ENCODE assay signal across 15 cellular contexts in the genomic region with DNA sequence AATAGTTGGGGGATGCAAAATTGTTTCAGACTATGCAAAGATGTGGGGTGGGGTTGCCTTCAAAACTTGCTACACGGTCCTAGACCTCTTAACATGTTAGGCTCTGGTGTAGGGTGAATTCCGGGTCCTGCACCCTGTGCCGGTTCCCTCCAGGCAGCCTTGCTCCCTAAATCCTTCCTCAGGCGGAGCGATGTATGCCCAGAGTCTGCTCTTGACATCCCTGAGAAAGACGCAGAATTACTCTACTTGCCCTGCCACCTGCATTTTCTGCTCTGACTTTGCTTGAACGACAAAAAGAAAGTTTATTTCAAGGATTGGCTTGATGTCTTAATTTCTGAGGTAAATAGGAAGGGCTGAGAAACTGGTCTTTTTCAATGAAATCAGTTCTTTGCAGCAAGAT. TPM values are rescaled to one million over a fixed set of nuclear protein-coding genes. Genes with fewer than 3 reads are reported as not detected.
DNase-seq lines count a peak whose midpoint lies in the region; ATAC-seq, FAIRE-seq and TF ChIP-seq lines count a peak whose summit lies in the region.
"Had no signal": no experiment of that assay in that cellular context is flagged by ENCODE, and none has a peak within 500 bp of the region (broad histone marks: within the 10 kb centered on the region; RNA-seq: fewer than 3 reads in every experiment).

No MANE protein-coding gene starts in this region.

- TF ChIP-seq RAD21 in SK-N-SH (IDR thresholded peaks at IDR 0.05; ENCODE audit: low read length) (no peak), H1 (IDR thresholded peaks at IDR 0.05 in 1 of 2, conservative IDR thresholded peaks at IDR 0.05 in 1 of 2; ENCODE audit: low read depth in 2 of 2, low read length in 2 of 2) (no peak)

- H3K4me1 ChIP-seq in SK-N-SH (ENCODE audit: control insufficient read depth in 1 of 2, insufficient read depth in 2 of 2, low read depth in 1 of 2, low read length in 1 of 2) (peaks cover 0 to 2% of the 10 kb centered on the region in 2 experiments; a peak in 1 of 4 replicates), HUES6 (ENCODE audit: control insufficient read depth, insufficient read depth, low read length) (peaks cover 9% of the 10 kb centered on the region), H1 (replicated peaks in 1 of 4; ENCODE audit: control insufficient read depth in 3 of 4, insufficient read depth in 4 of 4, low read length in 3 of 4) (peaks cover 0 to 3% (median 1%) of the 10 kb centered on the region in 4 experiments; a peak in 3 of 7 replicates)

- H3K4me3 ChIP-seq in SK-N-SH (ENCODE audit: low read depth in 2 of 2, low read length in 1 of 2) (no peak overlapping the region; a peak in 1 of 4 replicates), HUES6 (ENCODE audit: low read depth, low read length) (peak overlapping the region; percentile 96), H1 (ENCODE audit: extremely low read depth in 1 of 4, insufficient read depth in 2 of 4, low read depth in 3 of 4, low read length in 4 of 4) (peak overlapping the region; percentile 63 to 92 (median 74))

- peaks cover 17% of the 10 kb centered on the region for H3K27me3 ChIP-seq in SK-N-SH (ENCODE audit: insufficient read depth)
- peaks cover 52% of the 10 kb centered on the region for H3K27me3 ChIP-seq in HUES6 (ENCODE audit: control insufficient read depth, insufficient read depth, low read length)
- H3K27me3 ChIP-seq in H1 (replicated peaks in 1 of 4; ENCODE audit: control insufficient read depth in 3 of 4, extremely low read depth in 1 of 4, insufficient read depth in 3 of 4, low read length in 3 of 4) = peaks cover 4 to 32% (median 21%) of the 10 kb centered on the region in 4 experiments; a peak in 6 of 7 replicates

- no peak overlapping the region for H3K4ac ChIP-seq in H1 (replicated peaks; ENCODE audit: insufficient read length, low read depth, low read length)

- H4K91ac ChIP-seq in H1 (replicated peaks; ENCODE audit: insufficient read length, low read length) = no peak overlapping the region

- no peak for ATAC-seq in SK-N-SH treated with all-trans-retinoic acid at 6 μM for 48 hours
- ATAC-seq in GM21360 (IDR thresholded peaks at IDR 0.05; ENCODE audit: unreplicated experiment) = no peak
- ATAC-seq: left lobe of liver had no signal

- no peak overlapping the region for H2BK20ac ChIP-seq in H1 (ENCODE audit: low read length)

- peaks cover 1% of the 10 kb centered on the region for H3K36me3 Mint-ChIP-seq in osteocyte (ENCODE audit: unreplicated experiment)
- H3K36me3 Mint-ChIP-seq: CD4-positive, CD25-positive, alpha-beta regulatory T cell had no signal

- no peak for TF ChIP-seq POLR2A in H1 (IDR thresholded peaks at IDR 0.05; ENCODE audit: control extremely low read depth in 1 of 2, low read depth in 2 of 2, low read length in 2 of 2)

- DNase-seq in SK-N-SH (peak; percentile 15), H1 (ENCODE audit: low read depth in 1 of 2, low spot score in 2 of 2) (no peak), osteocyte (ENCODE audit: extremely low spot score, unreplicated experiment) (no peak), NCI-H2029 treated with DMSO at 0.1 percent for 48 hours (lab: John Stamatoyannopoulos, UW) (no peak)
- no peak for DNase-seq in effector CD8-positive, alpha-beta T cell (lab: John Stamatoyannopoulos, UW)
- DNase-seq: CD4-positive, CD25-positive, alpha-beta regulatory T cell; GDM1; NCI-H345; stimulated activated naive CD4-positive, alpha-beta T cell treated with Interleukin-2 at 50 U/mL for 16 hours had no signal

- no peak overlapping the region for H3K14ac ChIP-seq in H1 (ENCODE audit: insufficient read length)

- POLR2A ChIA-PET in SK-N-SH (lab: Yijun Ruan, JAX) = no interaction called here
- POLR2A ChIA-PET in H1 (lab: Charles Lee; ENCODE audit: partially characterized antibody) = interaction anchor here (0.6 to 1.2 kb wide), 3 partner anchors 11 to 56 kb away, joined by 3 read pairs; no protein-coding TSS in a partner anchor

- no peak overlapping the region for H2BK5ac ChIP-seq in H1 (ENCODE audit: low read depth, low read length)

- no peak overlapping the region for H2BK120ac ChIP-seq in H1 (replicated peaks; ENCODE audit: low read depth, low read length)

- peaks cover 86% of the 10 kb centered on the region for H3K27me3 Mint-ChIP-seq in osteocyte (ENCODE audit: unreplicated experiment)

- no peak for FAIRE-seq in H1 (lab: Jason Lieb, UNC)

- H2BK12ac ChIP-seq in H1 (ENCODE audit: low read depth, low read length) = no peak overlapping the region

- no peaks in the 10 kb centered on the region for H3K79me1 ChIP-seq in H1 (ENCODE audit: low read depth, low read length)

- H4K20me1 ChIP-seq in SK-N-SH (ENCODE audit: insufficient read depth) = no peaks in the 10 kb centered on the region
- H4K20me1 ChIP-seq in H1 (replicated peaks in 1 of 2; ENCODE audit: control insufficient read depth in 1 of 2, insufficient read depth in 2 of 2, low read length in 2 of 2) = no peaks in the 10 kb centered on the region

- H3K23ac ChIP-seq in H1 (ENCODE audit: insufficient read length) = no peak overlapping the region

- H3K79me2 ChIP-seq in SK-N-SH (ENCODE audit: insufficient read depth) (no peaks in the 10 kb centered on the region), H1 (ENCODE audit: control insufficient read depth in 1 of 2, insufficient read depth in 2 of 2, low read length in 2 of 2) (no peaks in the 10 kb centered on the region)

- H2AFZ ChIP-seq in SK-N-SH (ENCODE audit: low read depth) (no peak overlapping the region), H1 (ENCODE audit: low read length) (peak overlapping the region; percentile 45)

- no peak overlapping the region for H3K27ac Mint-ChIP-seq in osteocyte (ENCODE audit: unreplicated experiment)
- H3K27ac Mint-ChIP-seq: CD4-positive, CD25-positive, alpha-beta regulatory T cell; IgD-negative memory B cell had no signal

- no peaks in the 10 kb centered on the region for H3K36me3 ChIP-seq in SK-N-SH (replicated peaks in 1 of 2; ENCODE audit: control insufficient read depth in 1 of 2, insufficient read depth in 2 of 2, low read length in 1 of 2)
- H3K36me3 ChIP-seq in HUES6 (ENCODE audit: control insufficient read depth, insufficient read depth, low read length) = no peaks in the 10 kb centered on the region
- no peaks in the 10 kb centered on the region for H3K36me3 ChIP-seq in H1 (ENCODE audit: control insufficient read depth in 2 of 4, insufficient read depth in 4 of 4, low read length in 3 of 4)

- no peak for TF ChIP-seq EP300 in SK-N-SH (IDR thresholded peaks at IDR 0.05; ENCODE audit: borderline replicate concordance in 1 of 2, low read depth in 1 of 2, low read length in 1 of 2)
- TF ChIP-seq EP300 in H1 (IDR thresholded peaks at IDR 0.05; ENCODE audit: borderline replicate concordance in 1 of 2, low read depth in 2 of 2, low read length in 2 of 2) = no peak

- CTCF ChIA-PET in SK-N-SH (lab: Yijun Ruan, JAX) = interaction anchor here (1.0 kb wide), 1 partner anchor 11 kb away, joined by 3 read pairs; no protein-coding TSS in a partner anchor
- CTCF ChIA-PET in H1 (lab: Charles Lee; ENCODE audit: partially characterized antibody) = interaction anchor here (0.7 to 1.7 kb wide), 2 partner anchors 25 to 48 kb away, joined by 3 to 7 read pairs; no protein-coding TSS in a partner anchor

- H3K18ac ChIP-seq in H1 (ENCODE audit: extremely low read depth, low read length) = no peak overlapping the region

- no peaks in the 10 kb centered on the region for H3K9me3 Mint-ChIP-seq in osteocyte (ENCODE audit: unreplicated experiment)
- H3K9me3 Mint-ChIP-seq: CD4-positive, CD25-positive, alpha-beta regulatory T cell; IgD-negative memory B cell had no signal

- no peak for TF ChIP-seq CTCF in SK-N-SH (IDR thresholded peaks at IDR 0.05)
- no peak for TF ChIP-seq CTCF in H1 (IDR thresholded peaks at IDR 0.05; ENCODE audit: control extremely low read depth in 1 of 3, insufficient read depth in 1 of 3, low read depth in 1 of 3, low read length in 3 of 3)
- no peak for TF ChIP-seq CTCF in osteocyte (IDR thresholded peaks at IDR 0.05)

- H3K4me2 ChIP-seq in SK-N-SH = no peak overlapping the region
- H3K4me2 ChIP-seq in H1 (ENCODE audit: insufficient read depth in 1 of 2, low read depth in 2 of 2, low read length in 2 of 2) = peak overlapping the region; percentile 59 to 94

- no peak overlapping the region for H4K8ac ChIP-seq in H1 (ENCODE audit: extremely low read depth, insufficient read depth, low read length)

- H2AK5ac ChIP-seq in H1 (ENCODE audit: low read depth, low read length) = no peak overlapping the region

- H3K9me2 ChIP-seq in SK-N-SH = no peaks in the 10 kb centered on the region

- no peak overlapping the region for H4K5ac ChIP-seq in H1 (ENCODE audit: insufficient read length, low read depth, low read length)

- no peaks in the 10 kb centered on the region for H3K9me3 ChIP-seq in SK-N-SH
- H3K9me3 ChIP-seq in HUES6 (ENCODE audit: control insufficient read depth, insufficient read depth, low read depth, low read length) = no peaks in the 10 kb centered on the region
- H3K9me3 ChIP-seq in H1 (ENCODE audit: insufficient read depth in 2 of 2, low read depth in 1 of 2, low read length in 1 of 2) = no peaks in the 10 kb centered on the region

- no peak overlapping the region for H3K27ac ChIP-seq in SK-N-SH (ENCODE audit: low read depth in 2 of 2, low read length in 1 of 2)
- no peak overlapping the region for H3K27ac ChIP-seq in HUES6 (ENCODE audit: low read depth, low read length)
- no peak overlapping the region for H3K27ac ChIP-seq in H1 (ENCODE audit: low read depth, low read length)
- H3K27ac ChIP-seq: 22Rv1 had no signal

- no peak overlapping the region for H2BK15ac ChIP-seq in H1 (ENCODE audit: low read length)

- 84% methylated on average over 7 of the region's 7 CpGs for WGBS in SK-N-SH (ENCODE audit: low lambda C conversion rate)
- 48% methylated on average over 7 of the region's 7 CpGs; no CpG with 5 or more reads in 1 of the 2 experiments for WGBS in H1 (ENCODE audit: extremely low coverage in 1 of 2, insufficient coverage in 1 of 2, insufficient read length in 1 of 2, insufficient replicate concordance in 2 of 2, low coverage in 1 of 2, low lambda C conversion rate in 2 of 2, missing lambda C conversion rate in 1 of 2), 2 experiments

- H3K9ac ChIP-seq in SK-N-SH = no peak overlapping the region
- no peak overlapping the region for H3K9ac ChIP-seq in HUES6 (ENCODE audit: low read length)
- peak overlapping the region in 1 of 4 experiments; percentile 2; a peak in 1 of 7 replicates for H3K9ac ChIP-seq in H1 (replicated peaks in 1 of 4; ENCODE audit: extremely low read depth in 1 of 4, low read depth in 3 of 4, low read length in 3 of 4)

- no peak overlapping the region for H3K56ac ChIP-seq in H1 (replicated peaks; ENCODE audit: insufficient read length, low read depth, low read length)

- H3K23me2 ChIP-seq in H1 (ENCODE audit: low read depth, low read length) = no peaks in the 10 kb centered on the region; the same call in 1 of the 2 replicates

- peaks cover 4% of the 10 kb centered on the region for H3K4me1 Mint-ChIP-seq in osteocyte (ENCODE audit: unreplicated experiment)

- no peaks in the 10 kb centered on the region for H3F3A ChIP-seq in SK-N-SH (replicated peaks; ENCODE audit: insufficient read depth)

- H3K4me3 Mint-ChIP-seq in osteocyte (ENCODE audit: unreplicated experiment) = peak overlapping the region; percentile 5
- H3K4me3 Mint-ChIP-seq: IgD-negative memory B cell had no signal

RNA-seq across cellular contexts. Expression of gene THBS4, which starts 0.7 kb away (rescaled TPM):
- 0.58 and 1.1 TPM in 2 replicates for polyA plus RNA-seq in SK-N-SH (2012; rRNA removed)
- 0.40 and 0.56 TPM in 2 replicates for polyA plus RNA-seq in SK-N-SH (2012; cell fraction: cytosol; rRNA removed)
- polyA plus RNA-seq in SK-N-SH (2012; cell fraction: nucleus; rRNA removed) = 1.3 and 2.4 TPM in 2 replicates
- total RNA-seq in H1 (2021; fragmentation: NEBNext Ultra II Directional; extraction: Animal tissue kit (Norgen Biotek cat#: 25700)) = 12.8 and 14.2 TPM in 2 replicates
- 25.4 and 27.5 TPM in 2 replicates for polyA plus RNA-seq in H1 (2011; rRNA removed)
- polyA plus RNA-seq in H1 (2011; cell fraction: cytosol; rRNA removed) = 21.2 TPM
- polyA plus RNA-seq in H1 (2011; cell fraction: nucleus; rRNA removed) = 30.7 TPM
- 16.3 to 23.8 TPM (median 21.8 TPM) in 4 replicates for polyA plus RNA-seq in H1 (2012, experiment 1 of 2)
- polyA plus RNA-seq in H1 (2012, experiment 2 of 2) = 14.9 TPM
- polyA plus RNA-seq in H1 (2013, experiment 1 of 2) = 17.9 TPM
- polyA plus RNA-seq in H1 (2013, experiment 2 of 2) = 17.8 TPM
- 20.4 and 24.9 TPM in 2 replicates for polyA minus RNA-seq in H1 (2011; rRNA and poly(A)+ RNA removed)
- 11.2 TPM for polyA minus RNA-seq in H1 (2011; cell fraction: cytosol; rRNA and poly(A)+ RNA removed)
- polyA minus RNA-seq in H1 (2011; cell fraction: nucleus; rRNA and poly(A)+ RNA removed) = 9.0 TPM
- 1.4 and 1.5 TPM in 2 replicates for total RNA-seq in osteocyte
- total RNA-seq: CD4-positive, CD25-positive, alpha-beta regulatory T cell had no signal
- polyA plus RNA-seq: CD4-positive, CD25-positive, alpha-beta regulatory T cell had no signal

RNA-seq across cellular contexts. Expression of gene MTX3, which starts 44.8 kb away (rescaled TPM):
- 6.8 and 9.8 TPM in 2 replicates for polyA plus RNA-seq in SK-N-SH (2012; rRNA removed)
- 9.3 and 9.7 TPM in 2 replicates for polyA plus RNA-seq in SK-N-SH (2012; cell fraction: cytosol; rRNA removed)
- 9.7 and 19.7 TPM in 2 replicates for polyA plus RNA-seq in SK-N-SH (2012; cell fraction: nucleus; rRNA removed)
- 27.9 and 28.8 TPM in 2 replicates for total RNA-seq in H1 (2021; fragmentation: NEBNext Ultra II Directional; extraction: Animal tissue kit (Norgen Biotek cat#: 25700))
- polyA plus RNA-seq in H1 (2011; rRNA removed) = 8.7 and 9.4 TPM in 2 replicates
- 13.8 TPM for polyA plus RNA-seq in H1 (2011; cell fraction: cytosol; rRNA removed)
- polyA plus RNA-seq in H1 (2011; cell fraction: nucleus; rRNA removed) = 10.2 TPM
- polyA plus RNA-seq in H1 (2012, experiment 1 of 2) = 8.0 to 17.8 TPM (median 10.3 TPM) in 4 replicates
- 0.71 TPM for polyA plus RNA-seq in H1 (2012, experiment 2 of 2)
- polyA plus RNA-seq in H1 (2013, experiment 1 of 2) = 13.0 TPM
- 11.8 TPM for polyA plus RNA-seq in H1 (2013, experiment 2 of 2)
- polyA minus RNA-seq in H1 (2011; rRNA and poly(A)+ RNA removed) = 23.7 and 39.6 TPM in 2 replicates
- 18.0 TPM for polyA minus RNA-seq in H1 (2011; cell fraction: cytosol; rRNA and poly(A)+ RNA removed)
- 34.3 TPM for polyA minus RNA-seq in H1 (2011; cell fraction: nucleus; rRNA and poly(A)+ RNA removed)
- total RNA-seq in osteocyte = 12.7 and 14.2 TPM in 2 replicates

Comparison
In these comparisons a context has a peak if more than half of its experiments do, and no peak if none do; other contexts are left out.
1. H3K4me3 ChIP-seq: peak in HUES6 (single experiment) and H1 (4 of 4); none in SK-N-SH (0 of 2).